In the genomic region with DNA sequence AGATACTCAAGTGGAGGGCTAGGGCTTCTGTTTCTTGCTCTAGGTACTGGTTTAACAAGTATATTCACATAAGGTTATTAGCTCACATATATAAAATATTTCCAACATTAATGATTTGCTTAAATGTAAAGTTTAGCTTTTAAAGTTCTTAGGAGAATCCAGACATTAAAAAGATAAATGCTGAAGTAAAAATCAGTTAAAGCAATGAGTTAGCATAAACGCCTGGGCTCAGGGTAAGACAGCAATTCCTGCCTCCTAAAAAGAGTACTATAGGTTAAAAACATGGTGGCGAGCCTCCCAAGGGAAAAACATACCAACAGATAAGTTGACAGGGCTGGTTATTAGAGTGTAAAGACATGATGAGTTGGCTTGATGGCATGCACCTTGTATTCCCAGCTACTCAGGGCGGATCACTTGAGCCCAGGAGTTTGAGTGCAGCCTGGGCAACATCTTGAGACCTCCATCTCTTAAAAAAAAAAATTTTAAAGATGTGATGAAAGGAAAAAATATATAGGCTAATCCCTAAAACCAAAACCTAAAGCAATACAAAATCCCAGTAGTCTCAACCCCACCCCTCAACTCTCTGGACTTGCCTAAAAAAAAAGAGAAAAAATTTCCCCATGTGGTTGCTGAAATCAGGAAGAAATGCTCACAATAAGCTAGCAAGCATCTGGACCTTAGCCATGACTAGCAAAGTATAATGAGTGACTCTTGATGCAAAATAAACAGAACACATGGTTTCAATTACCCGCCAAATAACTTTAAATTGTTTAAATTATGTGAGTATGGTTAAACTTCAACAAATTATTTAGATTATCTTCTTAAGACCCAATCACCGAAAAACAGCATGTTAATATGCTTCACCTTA, we compare ENCODE assay signal across 2 cellular contexts.
TF ChIP-seq lines count a peak whose summit lies in the region.

No MANE protein-coding gene starts in this region.

TF ChIP-seq in HepG2, 621 proteins besides CTCF, POLR2A, EP300 and RAD21:
- TF ChIP-seq ARNTL (CRISPR knock-in tag; IDR thresholded peaks at IDR 0.05) (no peak), CREB1 (IDR thresholded peaks at IDR 0.05) (no peak), CREB1 (CRISPR knock-in tag; IDR thresholded peaks at IDR 0.05) (0 out of 2 replicates have a peak, but pooled peaks have one; percentile 13), RBFOX2 (IDR thresholded peaks at IDR 0.05; ENCODE audit: low read depth, low read length) (peak; percentile 56)
TF ChIP-seq in HepG2: peak in this region for 2.

TF ChIP-seq in WTC11, 78 proteins besides CTCF, POLR2A, EP300 and RAD21:
- TF ChIP-seq FOXJ3 (CRISPR knock-in tag; IDR thresholded peaks at IDR 0.05; ENCODE audit: borderline replicate concordance) (no peak), FOXK1 (CRISPR knock-in tag; IDR thresholded peaks at IDR 0.05) (no peak), MXD4 (CRISPR knock-in tag; IDR thresholded peaks at IDR 0.05; ENCODE audit: borderline replicate concordance) (no peak), ZBTB21 (CRISPR knock-in tag; IDR thresholded peaks at IDR 0.05; ENCODE audit: borderline replicate concordance) (no peak), ZNF532 (CRISPR knock-in tag; IDR thresholded peaks at IDR 0.05; ENCODE audit: borderline replicate concordance) (no peak), CDX4 (CRISPR knock-in tag; IDR thresholded peaks at IDR 0.05; ENCODE audit: borderline replicate concordance) (no peak), SMAD4 (CRISPR knock-in tag; IDR thresholded peaks at IDR 0.05) (no peak), PRRX2 (CRISPR knock-in tag; IDR thresholded peaks at IDR 0.05) (no peak), NFYB (CRISPR knock-in tag; conservative IDR thresholded peaks at IDR 0.05; ENCODE audit: low read depth) (no peak), ETV6 (CRISPR knock-in tag; IDR thresholded peaks at IDR 0.05) (no peak), STAT6 (CRISPR knock-in tag; conservative IDR thresholded peaks at IDR 0.05; ENCODE audit: low read depth) (no peak), E2F1 (CRISPR knock-in tag; IDR thresholded peaks at IDR 0.05) (no peak), TEAD1 (CRISPR knock-in tag; IDR thresholded peaks at IDR 0.05) (no peak), SMAD3 (CRISPR knock-in tag; IDR thresholded peaks at IDR 0.05; ENCODE audit: borderline replicate concordance) (no peak), ZNF317 (CRISPR knock-in tag; IDR thresholded peaks at IDR 0.05; ENCODE audit: borderline replicate concordance, low read depth) (no peak)
- TF ChIP-seq, protein P1, sequence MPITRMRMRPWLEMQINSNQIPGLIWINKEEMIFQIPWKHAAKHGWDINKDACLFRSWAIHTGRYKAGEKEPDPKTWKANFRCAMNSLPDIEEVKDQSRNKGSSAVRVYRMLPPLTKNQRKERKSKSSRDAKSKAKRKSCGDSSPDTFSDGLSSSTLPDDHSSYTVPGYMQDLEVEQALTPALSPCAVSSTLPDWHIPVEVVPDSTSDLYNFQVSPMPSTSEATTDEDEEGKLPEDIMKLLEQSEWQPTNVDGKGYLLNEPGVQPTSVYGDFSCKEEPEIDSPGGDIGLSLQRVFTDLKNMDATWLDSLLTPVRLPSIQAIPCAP (CRISPR knock-in tag; IDR thresholded peaks at IDR 0.05) = no peak
